9 cellular contexts compared by ENCODE assay signal in genomic region chr11:36672815-36673450, GRCh38.
DNase-seq lines count a peak whose midpoint lies in the region; ATAC-seq and TF ChIP-seq lines count a peak whose summit lies in the region.
"Had no signal": no experiment of that assay in that cellular context is flagged by ENCODE, and none has a peak within 500 bp of the region (broad histone marks: within the 10 kb centered on the region; RNA-seq: fewer than 3 reads in every experiment).

No MANE protein-coding gene starts in this region.

- H3K27ac ChIP-seq in SK-N-SH (ENCODE audit: low read depth in 2 of 2, low read length in 1 of 2): no peak overlapping the region

- no peak for ATAC-seq in GM18517 (IDR thresholded peaks at IDR 0.05; ENCODE audit: unreplicated experiment)

- TF ChIP-seq CTCF in SK-N-SH (IDR thresholded peaks at IDR 0.05) (peak; percentile 84), retinal pigment epithelial cell (conservative IDR thresholded peaks at IDR 0.05; ENCODE audit: low read depth, low read length) (peak; percentile 65)

- 0 out of 2 replicates have a peak, but pooled peaks cover 8% of the 10 kb centered on the region for H3K9me3 ChIP-seq in SK-N-SH

- TF ChIP-seq RAD21 in SK-N-SH (IDR thresholded peaks at IDR 0.05; ENCODE audit: low read length): peak; percentile 62

- no peaks in the 10 kb centered on the region for H4K20me1 ChIP-seq in SK-N-SH (ENCODE audit: insufficient read depth)

- 33% methylated on average over 5 of the region's 5 CpGs for WGBS in SK-N-SH (ENCODE audit: low lambda C conversion rate)

- H3K4me2 ChIP-seq in SK-N-SH: no peak overlapping the region

- H3K9me2 ChIP-seq in SK-N-SH: no peaks in the 10 kb centered on the region

- POLR2A ChIA-PET in SK-N-SH (lab: Yijun Ruan, JAX): no interaction called here

- H2AFZ ChIP-seq in SK-N-SH (ENCODE audit: low read depth): no peak overlapping the region

- no peaks in the 10 kb centered on the region for H3F3A ChIP-seq in SK-N-SH (replicated peaks; ENCODE audit: insufficient read depth)

- no peaks in the 10 kb centered on the region for H3K36me3 ChIP-seq in SK-N-SH (replicated peaks in 1 of 2; ENCODE audit: control insufficient read depth in 1 of 2, insufficient read depth in 2 of 2, low read length in 1 of 2)

- H3K9ac ChIP-seq in SK-N-SH: no peak overlapping the region

- DNase-seq in NCI-H510A treated with DMSO at 0.1 percent for 48 hours (lab: John Stamatoyannopoulos, UW) (peak; percentile 3), NCI-H510A (lab: John Stamatoyannopoulos, UW) (no peak), Kasumi-1 (lab: John Stamatoyannopoulos, UW) (peak; percentile 30 to 31), SK-N-SH (peak; percentile 33), fibroblast of the conjunctiva (ENCODE audit: low read depth) (peak; percentile 20), retinal pigment epithelial cell (ENCODE audit: low read depth) (peak; percentile 15), T1000 (lab: John Stamatoyannopoulos, UW) (no peak)
- DNase-seq: activated naive CD8-positive, alpha-beta T cell treated with anti-CD3 and anti-CD28 coated beads, Interleukin-2, amount 10 ng/mL, durations not matched to agents 7 days and 5 days had no signal

- H3K4me3 ChIP-seq in SK-N-SH (ENCODE audit: low read depth in 2 of 2, low read length in 1 of 2) (no peak overlapping the region), retinal pigment epithelial cell (ENCODE audit: low read length) (no peak overlapping the region)

- CTCF ChIA-PET in SK-N-SH (lab: Yijun Ruan, JAX): interaction anchor here (0.6 to 4.9 kb wide), 18 partner anchors 9 to 379 kb away, joined by 3 to 44 read pairs (median 4); no protein-coding TSS in a partner anchor

- no peaks in the 10 kb centered on the region for H3K79me2 ChIP-seq in SK-N-SH (ENCODE audit: insufficient read depth)

- no peaks in the 10 kb centered on the region for H3K4me1 ChIP-seq in SK-N-SH (ENCODE audit: control insufficient read depth in 1 of 2, insufficient read depth in 2 of 2, low read depth in 1 of 2, low read length in 1 of 2)

- no peaks in the 10 kb centered on the region for H3K27me3 ChIP-seq in SK-N-SH (ENCODE audit: insufficient read depth)

- no peak for TF ChIP-seq EP300 in SK-N-SH (IDR thresholded peaks at IDR 0.05; ENCODE audit: borderline replicate concordance in 1 of 2, low read depth in 1 of 2, low read length in 1 of 2)

TF ChIP-seq in SK-N-SH, 30 proteins besides CTCF, POLR2A, EP300 and RAD21:
- peak; percentile 52 for TF ChIP-seq SMC3 (IDR thresholded peaks at IDR 0.05; ENCODE audit: low read depth, low read length)
- TF ChIP-seq TAF1 (IDR thresholded peaks at IDR 0.05; ENCODE audit: borderline replicate concordance, low read depth, low read length): no peak

Comparison
In these comparisons a context has a peak if more than half of its experiments do, and no peak if none do; other contexts are left out.
1. DNase-seq: peak in NCI-H510A treated with DMSO at 0.1 percent for 48 hours (single experiment), Kasumi-1 (2 of 2), SK-N-SH (single experiment), fibroblast of the conjunctiva (single experiment) and retinal pigment epithelial cell (single experiment); none in NCI-H510A (single experiment) and T1000 (single experiment).